In genomic region chr5:88244686-88245085, GRCh38 we compare ENCODE assay signal across 24 cellular contexts. TPM values are rescaled to one million over a fixed set of nuclear protein-coding genes. Genes with fewer than 3 reads are reported as not detected.
A peak's percentile ranks its signal among the peaks of the same experiment; 100 is the strongest.
DNase-seq lines count a peak whose midpoint lies in the region; ATAC-seq and TF ChIP-seq lines count a peak whose summit lies in the region.
"Had no signal": no experiment of that assay in that cellular context is flagged by ENCODE, and none has a peak within 500 bp of the region (broad histone marks: within the 10 kb centered on the region; RNA-seq: fewer than 3 reads in every experiment).

No MANE protein-coding gene starts in this region.

- no peaks in the 10 kb centered on the region for H3K27me3 ChIP-seq in mammary epithelial cell (ENCODE audit: insufficient read depth, low read length)
- no peaks in the 10 kb centered on the region for H3K27me3 ChIP-seq in breast epithelium
- no peaks in the 10 kb centered on the region for H3K27me3 ChIP-seq in hepatocyte
- H3K27me3 ChIP-seq in gastrocnemius medialis, result no peaks in the 10 kb centered on the region
- H3K27me3 ChIP-seq: neural progenitor cell, transverse colon had no signal

- H3K9me2 ChIP-seq in hepatocyte (replicated peaks; ENCODE audit: insufficient read depth), result no peaks in the 10 kb centered on the region
- H3K9me2 ChIP-seq: SK-N-SH had no signal

- ATAC-seq in gastrocnemius medialis (no peak), GM18511 (IDR thresholded peaks at IDR 0.05; ENCODE audit: unreplicated experiment) (no peak)
- ATAC-seq: activated CD8-positive, alpha-beta T cell treated with anti-CD3 and anti-CD28 coated beads, Interleukin-2, amount 10 ng/mL, durations not matched to agents 7 days and 5 days; psoas muscle; stimulated activated naive CD8-positive, alpha-beta T cell treated with anti-CD3 and anti-CD28 coated beads, Interleukin-15, Interleukin-2, amounts not matched to agents 100 U/mL and 50 U/mL, for 24 hours had no signal

- 64% methylated on average over 2 of the region's 2 CpGs for WGBS in mammary epithelial cell (ENCODE audit: low coverage, missing lambda C conversion rate)
- WGBS in hepatocyte (ENCODE audit: low lambda C conversion rate, missing lambda C conversion rate), result 72% methylated on average over 2 of the region's 2 CpGs

- H3K4me2 ChIP-seq in mammary epithelial cell (ENCODE audit: insufficient read depth, low read depth, low read length) (peak overlapping the region; percentile 34), hepatocyte (peak overlapping the region; percentile 29)
- H3K4me2 ChIP-seq: neural progenitor cell, SK-N-SH had no signal

- BruUV-seq in mammary epithelial cell (replicated peaks; lab: Mats Ljungman, UMichigan), result no TSS peak

- H3K79me2 ChIP-seq in mammary epithelial cell (ENCODE audit: insufficient read depth, low read length) (peaks cover 85% of the 10 kb centered on the region), hepatocyte (peaks cover 93% of the 10 kb centered on the region)

- TF ChIP-seq POLR2A in breast epithelium (IDR thresholded peaks at IDR 0.05) (no peak), gastrocnemius medialis (IDR thresholded peaks at IDR 0.05) (no peak)

- no peaks in the 10 kb centered on the region for H4K20me1 ChIP-seq in mammary epithelial cell (ENCODE audit: insufficient read depth, low read length)
- H4K20me1 ChIP-seq in hepatocyte (ENCODE audit: insufficient read depth, poor library complexity, severe bottlenecking), result peaks cover 3% of the 10 kb centered on the region

- no peak overlapping the region for H3K27ac ChIP-seq in mammary epithelial cell (ENCODE audit: insufficient read depth, low read depth, low read length)
- H3K27ac ChIP-seq in breast epithelium, result no peak overlapping the region
- H3K27ac ChIP-seq in VCaP, result peak overlapping the region; percentile 76
- peak overlapping the region; percentile 33 for H3K27ac ChIP-seq in hepatocyte
- no peak overlapping the region for H3K27ac ChIP-seq in gastrocnemius medialis
- H3K27ac ChIP-seq: neural progenitor cell, psoas muscle, skin epidermis, transverse colon had no signal

- DNase-seq in mammary epithelial cell, result peak; percentile 29
- no peak for DNase-seq in breast epithelium (ENCODE audit: low spot score in 2 of 2)
- no peak for DNase-seq in hepatocyte (ENCODE audit: low spot score)
- DNase-seq in gastrocnemius medialis, result no peak
- DNase-seq in cerebellar cortex (ENCODE audit: low spot score), result no peak
- no peak for DNase-seq in activated CD8-positive, alpha-beta memory T cell treated with anti-CD3 and anti-CD28 coated beads for 24 hours
- DNase-seq: 8988T; activated B cell treated with CpG ODN at 0.5 μM for 24 hours; activated CD8-positive, alpha-beta T cell treated with anti-CD3 and anti-CD28 coated beads, Interleukin-2, amount 10 ng/mL, durations not matched to agents 7 days and 5 days; activated naive CD4-positive, alpha-beta T cell treated with anti-CD3 and anti-CD28 coated beads for 36 hours; activated T-cell treated with anti-CD3 and anti-CD28 coated beads, Interleukin-2, amount 50 U/mL, for 24 hours; anterior cingulate cortex; KG1; NCI-H1048; NCI-H446 treated with DMSO at 0.1 percent for 48 hours; NK-92 treated with Interleukin-12 subunit alpha and Interleukin-12 subunit beta, amount 100 ng/mL, for 24 hours; psoas muscle; SK-N-SH; stimulated activated naive CD8-positive, alpha-beta T cell treated with anti-CD3 and anti-CD28 coated beads, Interleukin-15, Interleukin-2, amounts not matched to agents 100 U/mL and 50 U/mL, for 24 hours; transverse colon had no signal

- H2AFZ ChIP-seq in mammary epithelial cell (ENCODE audit: low read depth, low read length) (no peak overlapping the region), hepatocyte (no peak overlapping the region)
- H2AFZ ChIP-seq: neural progenitor cell had no signal

- H3K9me3 ChIP-seq in mammary epithelial cell (replicated peaks; ENCODE audit: insufficient read depth, low read length) (no peaks in the 10 kb centered on the region), breast epithelium (no peaks in the 10 kb centered on the region), hepatocyte (ENCODE audit: low read depth) (no peaks in the 10 kb centered on the region), gastrocnemius medialis (no peaks in the 10 kb centered on the region)
- H3K9me3 ChIP-seq: psoas muscle, SK-N-SH, transverse colon had no signal

- CTCF ChIA-PET in mammary epithelial cell (lab: Charles Lee; ENCODE audit: low non-redundant PET), result no interaction called here

- dilution Hi-C loops in mammary epithelial cell (cut with HindIII; ENCODE audit: low sequenced_read_pairs), result no loop called here

- H3K9ac ChIP-seq in mammary epithelial cell (ENCODE audit: insufficient read depth, low read length), result no peak overlapping the region
- H3K9ac ChIP-seq: neural progenitor cell, SK-N-SH had no signal

- intact Hi-C loops in mammary epithelial cell (cut with micrococcal nuclease) (no loop called here), breast epithelium (cut with DNase I; ENCODE audit: low total_unique reads) (loop anchor here (2.0 kb wide), 1 partner anchor 16 kb away; no protein-coding TSS in a partner anchor), gastrocnemius medialis (cut with DNase I; ENCODE audit: low total_unique reads) (no loop called here)

- in situ Hi-C loops in mammary epithelial cell (cut with MboI; ENCODE audit: low sequenced_read_pairs in 2 of 2), result no loop called here
- in situ Hi-C loops in gastrocnemius medialis (cut with MboI; ENCODE audit: low sequenced_read_pairs in 4 of 4), result no loop called here

- TF ChIP-seq CTCF in mammary epithelial cell (conservative IDR thresholded peaks at IDR 0.05 in 1 of 2, IDR thresholded peaks at IDR 0.05 in 1 of 2; ENCODE audit: extremely low read depth in 1 of 2, insufficient read depth in 1 of 2, low read depth in 1 of 2, low read length in 2 of 2) (no peak), breast epithelium (IDR thresholded peaks at IDR 0.05) (no peak), VCaP (conservative IDR thresholded peaks at IDR 0.05) (no peak), hepatocyte (IDR thresholded peaks at IDR 0.05; ENCODE audit: poor library complexity) (no peak), gastrocnemius medialis (IDR thresholded peaks at IDR 0.05 in 4 of 5, conservative IDR thresholded peaks at IDR 0.05 in 1 of 5) (no peak)

- H3K4me1 ChIP-seq in mammary epithelial cell (ENCODE audit: insufficient read depth, low read length), result no peaks in the 10 kb centered on the region
- no peaks in the 10 kb centered on the region for H3K4me1 ChIP-seq in breast epithelium
- peaks cover 8% of the 10 kb centered on the region for H3K4me1 ChIP-seq in hepatocyte (ENCODE audit: insufficient read depth)
- peaks cover 0 to 7% of the 10 kb centered on the region in 2 donors for H3K4me1 ChIP-seq in gastrocnemius medialis

- no peaks in the 10 kb centered on the region for H3K36me3 ChIP-seq in mammary epithelial cell (ENCODE audit: insufficient read depth, low read length)
- no peaks in the 10 kb centered on the region for H3K36me3 ChIP-seq in breast epithelium
- no peaks in the 10 kb centered on the region for H3K36me3 ChIP-seq in hepatocyte (replicated peaks; ENCODE audit: insufficient read depth, low read depth)
- H3K36me3 ChIP-seq in gastrocnemius medialis, result no peaks in the 10 kb centered on the region
- H3K36me3 ChIP-seq: neural progenitor cell had no signal

- H3K4me3 ChIP-seq in mammary epithelial cell (replicated peaks in 1 of 3; ENCODE audit: insufficient read depth in 1 of 3, low read depth in 2 of 3, low read length in 3 of 3), result no peak overlapping the region
- no peak overlapping the region for H3K4me3 ChIP-seq in breast epithelium
- H3K4me3 ChIP-seq in hepatocyte, result no peak overlapping the region
- H3K4me3 ChIP-seq in gastrocnemius medialis, result no peak overlapping the region
- H3K4me3 ChIP-seq: neural progenitor cell, psoas muscle, skin epidermis, transverse colon had no signal

RNA-seq across cellular contexts. Expression of gene TMEM161B, which starts 24.0 kb away (rescaled TPM):
- total RNA-seq in mammary epithelial cell (10 to 100 TPM; 14.4 to 14.8 TPM), breast epithelium (10 to 100 TPM; 13.1 to 31.8 (median 28.5) TPM), hepatocyte (31.7 and 35.4 TPM in 2 replicates), gastrocnemius medialis (10 to 100 TPM in 1 of 4 donors, 1 to 10 TPM in 3; 5.8 to 13.6 (median 6.3) TPM)
- polyA plus RNA-seq in mammary epithelial cell (5.8 TPM), hepatocyte (9.0 and 13.9 TPM in 2 replicates)
- polyA minus RNA-seq in mammary epithelial cell, result 17.5 TPM

Comparison
In these comparisons a context has a peak if more than half of its experiments do, and no peak if none do; other contexts are left out.
1. H3K27ac ChIP-seq: peak in VCaP (single experiment) and hepatocyte (single experiment); none in mammary epithelial cell (single experiment), breast epithelium (0 of 2) and gastrocnemius medialis (0 of 4).